25 cellular contexts compared by ENCODE assay signal in genomic region chr10:19987931-19988330, GRCh38.
DNase-seq lines count a peak whose midpoint lies in the region; ATAC-seq, FAIRE-seq and TF ChIP-seq lines count a peak whose summit lies in the region.
"Had no signal": no experiment of that assay in that cellular context is flagged by ENCODE, and none has a peak within 500 bp of the region (broad histone marks: within the 10 kb centered on the region; RNA-seq: fewer than 3 reads in every experiment).

No MANE protein-coding gene starts in this region.

- H3K79me2 ChIP-seq in neural progenitor cell (ENCODE audit: low read depth): peaks cover 66% of the 10 kb centered on the region

- no peaks in the 10 kb centered on the region for H3K36me3 Mint-ChIP-seq in neural progenitor cell
- H3K36me3 Mint-ChIP-seq: CD4-positive, alpha-beta memory T cell had no signal

- TF ChIP-seq CTCF in neural progenitor cell (IDR thresholded peaks at IDR 0.05) (no peak), foreskin keratinocyte (conservative IDR thresholded peaks at IDR 0.05) (no peak)

- no peaks in the 10 kb centered on the region for H3K27me3 ChIP-seq in HUES64 (ENCODE audit: insufficient read depth, low read length)
- H3K27me3 ChIP-seq in neural progenitor cell: no peaks in the 10 kb centered on the region
- no peaks in the 10 kb centered on the region for H3K27me3 ChIP-seq in foreskin keratinocyte
- H3K27me3 ChIP-seq: BLaER1 treated with 17β-estradiol and CSF1 and Interleukin-3, amounts not matched to agents 10 nM and 100 nM; Peyer's patch; SJCRH30 had no signal

- H3K4me1 Mint-ChIP-seq in neural progenitor cell: peaks cover 23% of the 10 kb centered on the region
- H3K4me1 Mint-ChIP-seq: CD4-positive, alpha-beta memory T cell had no signal

- H3K9ac ChIP-seq in HUES64 (ENCODE audit: low read depth, low read length): no peak overlapping the region
- H3K9ac ChIP-seq in neural progenitor cell: no peak overlapping the region
- H3K9ac ChIP-seq: BLaER1 treated with 17β-estradiol and CSF1 and Interleukin-3, amounts not matched to agents 10 nM and 100 nM; KMS-11 had no signal

- no peaks in the 10 kb centered on the region for H3K27me3 Mint-ChIP-seq in neural progenitor cell (ENCODE audit: insufficient read depth, low read depth)
- H3K27me3 Mint-ChIP-seq: CD4-positive, alpha-beta memory T cell had no signal

- H3K4me3 Mint-ChIP-seq in neural progenitor cell: no peak overlapping the region
- H3K4me3 Mint-ChIP-seq: CD4-positive, alpha-beta memory T cell had no signal

- H3K4me1 ChIP-seq in HUES64 (ENCODE audit: insufficient read depth, low read length) (peaks cover 49% of the 10 kb centered on the region), neural progenitor cell (peaks cover 43% of the 10 kb centered on the region), foreskin keratinocyte (no peaks in the 10 kb centered on the region)
- H3K4me1 ChIP-seq: Caco-2, Peyer's patch, SJCRH30 had no signal

- no peak for ATAC-seq in foreskin keratinocyte
- no peak for ATAC-seq in GM21723 (IDR thresholded peaks at IDR 0.05; ENCODE audit: unreplicated experiment)

- peaks cover 46% of the 10 kb centered on the region for H3F3A ChIP-seq in neural progenitor cell (ENCODE audit: low read depth)

- H3K27ac Mint-ChIP-seq in neural progenitor cell: no peak overlapping the region
- H3K27ac Mint-ChIP-seq: CD4-positive, alpha-beta memory T cell had no signal

- H3K27ac ChIP-seq in HUES64 (ENCODE audit: low read depth, low read length): peak overlapping the region; percentile 70; the same call in 1 of the 2 replicates
- no peak overlapping the region for H3K27ac ChIP-seq in neural progenitor cell
- no peak overlapping the region for H3K27ac ChIP-seq in foreskin keratinocyte
- H3K27ac ChIP-seq: BLaER1 treated with 17β-estradiol and CSF1 and Interleukin-3, amounts not matched to agents 10 nM and 100 nM; KMS-11; Peyer's patch; SJCRH30 had no signal

- DNase-seq in frontal cortex (ENCODE audit: low spot score in 2 of 2): no peak
- peak; percentile 31 for DNase-seq in neural progenitor cell (ENCODE audit: low spot score)
- DNase-seq in foreskin keratinocyte: no peak
- no peak for DNase-seq in DMS53 (lab: John Stamatoyannopoulos, UW)
- DNase-seq in NCI-H446 (lab: John Stamatoyannopoulos, UW): no peak
- DNase-seq: ACHN; Caco-2; CD4-positive, alpha-beta memory T cell; DMS153; IMR-90; NCI-H1105; NCI-H146; NCI-H2029; NCI-H226; NCI-H524; NCI-H774; NK-92 treated with Interleukin-12 subunit alpha and Interleukin-12 subunit beta, amount 100 ng/mL, for 24 hours; Peyer's patch; SJCRH30 had no signal

- FAIRE-seq in frontal cortex (lab: Jason Lieb, UNC): peak; percentile 21
- FAIRE-seq: G401.6, GM12892 had no signal

- WGBS in HUES64: 56% methylated on average over 1 of the region's 1 CpG

- H3K4me3 ChIP-seq in HUES64 (ENCODE audit: low read length): no peak overlapping the region
- H3K4me3 ChIP-seq in neural progenitor cell: no peak overlapping the region
- H3K4me3 ChIP-seq: BLaER1 treated with 17β-estradiol and CSF1 and Interleukin-3, amounts not matched to agents 10 nM and 100 nM; Peyer's patch; SJCRH30 had no signal

- H3K36me3 ChIP-seq in HUES64 (ENCODE audit: insufficient read depth, low read length) (no peaks in the 10 kb centered on the region), neural progenitor cell (no peaks in the 10 kb centered on the region)
- H3K36me3 ChIP-seq: BLaER1 treated with 17β-estradiol and CSF1 and Interleukin-3, amounts not matched to agents 10 nM and 100 nM; Peyer's patch; SJCRH30 had no signal

- H3K9me3 ChIP-seq in HUES64 (ENCODE audit: insufficient read depth, low read depth, low read length) (peaks cover 5% of the 10 kb centered on the region; the same call in 1 of the 2 replicates), neural progenitor cell (ENCODE audit: low read depth) (no peaks in the 10 kb centered on the region)
- H3K9me3 ChIP-seq: BLaER1 treated with 17β-estradiol and CSF1 and Interleukin-3, amounts not matched to agents 10 nM and 100 nM; Caco-2; Peyer's patch; SJCRH30 had no signal

- no peaks in the 10 kb centered on the region for H3K9me3 Mint-ChIP-seq in neural progenitor cell

- no peak overlapping the region for H2AFZ ChIP-seq in neural progenitor cell (replicated peaks)

- H4K20me1 ChIP-seq in neural progenitor cell (ENCODE audit: low read depth): peaks cover 22% of the 10 kb centered on the region

- peak overlapping the region; percentile 40 for H3K4me2 ChIP-seq in neural progenitor cell
- H3K4me2 ChIP-seq: KMS-11 had no signal
